ENCODE assay signal across 8 cellular contexts in the genomic region with DNA sequence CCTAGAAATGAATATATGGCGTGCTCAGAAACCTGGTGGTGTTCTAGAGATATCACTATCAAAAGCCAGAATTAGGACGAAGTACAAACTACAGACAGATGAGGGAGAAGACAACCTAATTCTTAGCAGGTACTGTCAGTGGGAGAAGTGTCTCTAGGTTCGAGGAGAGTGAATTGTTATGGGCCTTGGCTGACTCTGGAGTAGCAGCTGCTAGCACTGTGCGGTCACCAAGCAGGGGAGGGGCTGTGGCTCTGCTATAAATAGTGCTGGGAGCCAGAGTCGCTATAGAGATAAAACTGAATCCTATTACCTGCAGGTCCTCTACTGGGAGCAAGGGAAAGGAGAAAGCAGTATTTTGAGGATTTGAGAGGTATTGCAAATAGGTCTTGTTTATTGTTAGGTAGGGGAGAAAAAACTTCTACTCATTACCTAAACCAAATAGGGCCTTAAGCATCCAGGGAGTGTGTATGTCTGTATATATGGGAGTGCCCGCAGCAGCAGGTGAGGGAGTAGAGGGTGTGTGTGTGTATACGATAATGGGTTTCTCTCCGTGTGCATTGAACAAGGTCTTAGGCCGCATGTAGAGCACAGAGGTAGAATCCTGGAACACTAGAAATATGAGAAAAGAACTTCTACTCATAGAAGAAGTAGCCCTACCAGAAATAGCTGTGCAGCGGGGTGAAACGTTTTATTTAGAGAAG. TPM values are rescaled to one million over a fixed set of nuclear protein-coding genes. Genes with fewer than 3 reads are reported as not detected.
DNase-seq lines count a peak whose midpoint lies in the region; ATAC-seq and TF ChIP-seq lines count a peak whose summit lies in the region.

No MANE protein-coding gene starts in this region.

- H3K4me1 Mint-ChIP-seq in T-cell, result peaks cover 55 to 63% (median 59%) of the 10 kb centered on the region in 3 donors
- H3K4me1 Mint-ChIP-seq in mesothelial cell of epicardium, result peaks cover 33% of the 10 kb centered on the region

- peak; percentile 25 for ATAC-seq in HG03342 (IDR thresholded peaks at IDR 0.05; ENCODE audit: unreplicated experiment)
- ATAC-seq in T-cell (replicated peaks in 1 of 4), result no peak
- no peak for ATAC-seq in GM21381 (IDR thresholded peaks at IDR 0.05; ENCODE audit: unreplicated experiment)
- ATAC-seq in GM19328 (IDR thresholded peaks at IDR 0.05; ENCODE audit: unreplicated experiment), result no peak
- no peak for ATAC-seq in GM18858 (IDR thresholded peaks at IDR 0.05; ENCODE audit: unreplicated experiment)

- DNase-seq in COLO668 (lab: John Stamatoyannopoulos, UW; ENCODE audit: unreplicated experiment) (peak; percentile 71), T-cell (no peak), mesothelial cell of epicardium (ENCODE audit: low spot score in 2 of 2, unreplicated experiment in 2 of 2) (no peak)
- DNase-seq in activated CD4-positive, alpha-beta T cell treated with anti-CD3 and anti-CD28 coated beads, Interleukin-2, amount 50 U/mL, for 48 hours, result no peak

- H3K36me3 Mint-ChIP-seq in T-cell (peaks cover 23% of the 10 kb centered on the region), mesothelial cell of epicardium (peaks cover 20% of the 10 kb centered on the region)

- no peaks in the 10 kb centered on the region for H3K9me3 Mint-ChIP-seq in T-cell
- H3K9me3 Mint-ChIP-seq in mesothelial cell of epicardium, result no peaks in the 10 kb centered on the region

- no peaks in the 10 kb centered on the region for H3K27me3 Mint-ChIP-seq in T-cell
- H3K27me3 Mint-ChIP-seq in mesothelial cell of epicardium (ENCODE audit: low read depth), result no peaks in the 10 kb centered on the region

- POLR2A ChIA-PET in T-cell (lab: Charles Lee), result interaction anchor here in 1 of 2 donors (0.6 kb wide), 1 partner anchor 447 kb away, joined by 3 read pairs; no protein-coding TSS in a partner anchor

- TF ChIP-seq CTCF in mesothelial cell of epicardium (IDR thresholded peaks at IDR 0.05; ENCODE audit: unreplicated experiment), result no peak

- CTCF ChIA-PET in T-cell (lab: Charles Lee), result interaction anchor here (0.5 to 1.8 kb wide), 7 partner anchors 8 to 960 kb away, joined by 3 to 5 read pairs (median 3); partner anchors contain the start of gene DDB2 (in 1 of the 2)

- H3K4me3 Mint-ChIP-seq in T-cell (peak overlapping the region; percentile 85 to 89 (median 88)), mesothelial cell of epicardium (peak overlapping the region; percentile 70)

- peak overlapping the region; percentile 81 to 82 for H3K27ac Mint-ChIP-seq in T-cell
- H3K27ac Mint-ChIP-seq in mesothelial cell of epicardium, result no peak overlapping the region

RNA-seq across cellular contexts. Expression of gene MADD, which starts 2.2 kb away (rescaled TPM):
- 100 to 1,000 TPM; 116 to 189 (median 124) TPM for total RNA-seq in T-cell
- 65.6 to 71.2 TPM (median 65.7 TPM) in 3 replicates for total RNA-seq in mesothelial cell of epicardium

RNA-seq across cellular contexts. Expression of gene NR1H3, which starts 14.3 kb away (rescaled TPM):
- total RNA-seq in T-cell, result 10 to 100 TPM in 3 of 5 donors, 1 to 10 TPM in 2; 3.6 to 16.7 (median 11.7) TPM
- 25.5 to 28.2 TPM (median 26.5 TPM) in 3 replicates for total RNA-seq in mesothelial cell of epicardium

RNA-seq across cellular contexts. Expression of gene ACP2, which starts 23.5 kb away (rescaled TPM):
- 10 to 100 TPM; 16.2 to 26.8 (median 21.9) TPM for total RNA-seq in T-cell
- 38.1 to 41.3 TPM (median 39.6 TPM) in 3 replicates for total RNA-seq in mesothelial cell of epicardium

RNA-seq across cellular contexts. Expression of gene DDB2, which starts 57.3 kb away (rescaled TPM):
- total RNA-seq in T-cell (100 to 1,000 TPM in 3 of 5 donors, 10 to 100 TPM in 2; 55.0 to 136 (median 123) TPM), mesothelial cell of epicardium (42.4 to 49.1 TPM (median 46.7 TPM) in 3 replicates)
